ENCODE assay signal across 24 cellular contexts in genomic region chr5:129114539-129115193, GRCh38. TPM values are rescaled to one million over a fixed set of nuclear protein-coding genes. Genes with fewer than 3 reads are reported as not detected.
DNase-seq lines count a peak whose midpoint lies in the region; ATAC-seq and TF ChIP-seq lines count a peak whose summit lies in the region.
"Had no signal": no experiment of that assay in that cellular context is flagged by ENCODE, and none has a peak within 500 bp of the region (broad histone marks: within the 10 kb centered on the region; RNA-seq: fewer than 3 reads in every experiment).

No MANE protein-coding gene starts in this region.

- H3K27ac Mint-ChIP-seq in activated CD4-positive, alpha-beta T cell treated with anti-CD3 and anti-CD28 coated beads for 36 hours, result no peak overlapping the region
- peak overlapping the region; percentile 11 for H3K27ac Mint-ChIP-seq in stimulated activated effector memory CD8-positive, alpha-beta T cell treated with anti-CD3 and anti-CD28 coated beads, Interleukin-12 subunit alpha, Interleukin-12 subunit beta, amount 100 ng/mL, for 72 hours

- 95% methylated on average over 10 of the region's 10 CpGs for WGBS in right cardiac atrium

- no peaks in the 10 kb centered on the region for H3K9me3 Mint-ChIP-seq in activated CD4-positive, alpha-beta T cell treated with anti-CD3 and anti-CD28 coated beads for 36 hours (ENCODE audit: low read depth)
- no peaks in the 10 kb centered on the region for H3K9me3 Mint-ChIP-seq in stimulated activated effector memory CD8-positive, alpha-beta T cell treated with anti-CD3 and anti-CD28 coated beads, Interleukin-12 subunit alpha, Interleukin-12 subunit beta, amount 100 ng/mL, for 72 hours
- H3K9me3 Mint-ChIP-seq: H9 had no signal

- POLR2A ChIA-PET in activated CD4-positive, alpha-beta T cell treated with anti-CD3 and anti-CD28 coated beads for 36 hours (lab: Charles Lee), result no interaction called here

- peaks cover 10% of the 10 kb centered on the region for H3K36me3 Mint-ChIP-seq in activated CD4-positive, alpha-beta T cell treated with anti-CD3 and anti-CD28 coated beads for 36 hours (ENCODE audit: low read depth)
- H3K36me3 Mint-ChIP-seq in stimulated activated effector memory CD8-positive, alpha-beta T cell treated with anti-CD3 and anti-CD28 coated beads, Interleukin-12 subunit alpha, Interleukin-12 subunit beta, amount 100 ng/mL, for 72 hours, result peaks cover 28% of the 10 kb centered on the region

- no peaks in the 10 kb centered on the region for H3K27me3 ChIP-seq in cardiac muscle cell
- H3K27me3 ChIP-seq in right cardiac atrium (ENCODE audit: control insufficient read depth, insufficient read depth), result no peaks in the 10 kb centered on the region

- TF ChIP-seq CTCF in cardiac muscle cell (IDR thresholded peaks at IDR 0.05; ENCODE audit: low read depth, low read length), result no peak

- no peak overlapping the region for H3K4me3 Mint-ChIP-seq in activated CD4-positive, alpha-beta T cell treated with anti-CD3 and anti-CD28 coated beads for 36 hours
- H3K4me3 Mint-ChIP-seq in stimulated activated effector memory CD8-positive, alpha-beta T cell treated with anti-CD3 and anti-CD28 coated beads, Interleukin-12 subunit alpha, Interleukin-12 subunit beta, amount 100 ng/mL, for 72 hours, result no peak overlapping the region
- H3K4me3 Mint-ChIP-seq: H9 had no signal

- H3K4me3 ChIP-seq in cardiac muscle cell, result no peak overlapping the region
- H3K4me3 ChIP-seq in right cardiac atrium (ENCODE audit: low read length), result no peak overlapping the region
- H3K4me3 ChIP-seq: GM12878 had no signal

- CTCF ChIA-PET in activated CD4-positive, alpha-beta T cell treated with anti-CD3 and anti-CD28 coated beads for 36 hours (lab: Charles Lee), result interaction anchor here (1.1 kb wide), 1 partner anchor 9 kb away, joined by 3 read pairs; no protein-coding TSS in a partner anchor

- peaks cover 5% of the 10 kb centered on the region for H3K4me1 Mint-ChIP-seq in activated CD4-positive, alpha-beta T cell treated with anti-CD3 and anti-CD28 coated beads for 36 hours
- H3K4me1 Mint-ChIP-seq in stimulated activated effector memory CD8-positive, alpha-beta T cell treated with anti-CD3 and anti-CD28 coated beads, Interleukin-12 subunit alpha, Interleukin-12 subunit beta, amount 100 ng/mL, for 72 hours, result peaks cover 6% of the 10 kb centered on the region

- peak overlapping the region; percentile 7 for H3K27ac ChIP-seq in cardiac muscle cell
- H3K27ac ChIP-seq in right cardiac atrium (ENCODE audit: low read length), result no peak overlapping the region

- H3K4me1 ChIP-seq in cardiac muscle cell (ENCODE audit: low read depth), result peaks cover 10% of the 10 kb centered on the region
- H3K4me1 ChIP-seq in right cardiac atrium (ENCODE audit: control insufficient read depth, insufficient read depth, low read length), result peaks cover 4% of the 10 kb centered on the region

- H3K36me3 ChIP-seq in cardiac muscle cell, result peaks cover 15% of the 10 kb centered on the region

- peak; percentile 80 for ATAC-seq in activated CD4-positive, alpha-beta T cell treated with anti-CD3 and anti-CD28 coated beads for 36 hours
- ATAC-seq in right cardiac atrium, result no peak
- peak; percentile 74 for ATAC-seq in stimulated activated effector memory CD8-positive, alpha-beta T cell treated with anti-CD3 and anti-CD28 coated beads, Interleukin-12 subunit alpha, Interleukin-12 subunit beta, amount 100 ng/mL, for 72 hours
- no peak for ATAC-seq in HG02840 (IDR thresholded peaks at IDR 0.05; ENCODE audit: low FRiP score, unreplicated experiment)
- ATAC-seq: GM12878, Panc1 had no signal

- no peaks in the 10 kb centered on the region for H3K9me3 ChIP-seq in cardiac muscle cell (ENCODE audit: low read depth)
- no peaks in the 10 kb centered on the region for H3K9me3 ChIP-seq in right cardiac atrium (ENCODE audit: control insufficient read depth, low read length)
- H3K9me3 ChIP-seq: SK-N-SH had no signal

- intact Hi-C loops in activated CD4-positive, alpha-beta T cell treated with anti-CD3 and anti-CD28 coated beads for 36 hours (cut with DNase I, micrococcal nuclease), result no loop called here
- intact Hi-C loops in right cardiac atrium (cut with DNase I), result no loop called here

- no peaks in the 10 kb centered on the region for H3K27me3 Mint-ChIP-seq in activated CD4-positive, alpha-beta T cell treated with anti-CD3 and anti-CD28 coated beads for 36 hours

- no peak for DNase-seq in activated CD4-positive, alpha-beta T cell treated with anti-CD3 and anti-CD28 coated beads for 36 hours
- no peak for DNase-seq in activated CD4-positive, alpha-beta T cell treated with anti-CD3 and anti-CD28 coated beads for 48 hours
- DNase-seq in cardiac muscle cell (ENCODE audit: low read depth in 1 of 2, low spot score in 1 of 2) (no peak), right cardiac atrium (no peak), T-helper 22 cell (ENCODE audit: low read depth) (peak; percentile 8), pons (ENCODE audit: low spot score) (no peak)
- no peak for DNase-seq in stimulated activated effector memory CD8-positive, alpha-beta T cell treated with anti-CD3 and anti-CD28 coated beads, Interleukin-12 subunit alpha, Interleukin-12 subunit beta, amount 100 ng/mL, for 72 hours (ENCODE audit: low spot score in 2 of 2)
- DNase-seq: 8988T, C1 segment of cervical spinal cord, COR-L47, DMS79 treated with DMSO at 0.1 percent for 48 hours, H9, Karpas-422, NCI-H1694, NCI-H2081, NCI-H2171, NCI-H345, NCI-H524 treated with DMSO at 0.1 percent for 48 hours, NCI-H82, SIG-M5, SK-N-SH had no signal

RNA-seq across cellular contexts. Expression of gene ISOC1, which starts 20.1 kb away (rescaled TPM):
- 10 to 100 TPM; 21.5 to 25.3 TPM for total RNA-seq in activated CD4-positive, alpha-beta T cell treated with anti-CD3 and anti-CD28 coated beads for 36 hours
- total RNA-seq in cardiac muscle cell (180 and 214 TPM in 2 replicates), right cardiac atrium (10 to 100 TPM; 62.9 to 98.4 (median 88.4) TPM)
- polyA plus RNA-seq in cardiac muscle cell (303 and 385 TPM in 2 replicates), right cardiac atrium (121 TPM)

Comparison
In these comparisons a context has a peak if more than half of its experiments do, and no peak if none do; other contexts are left out.
1. ATAC-seq: peak in activated CD4-positive, alpha-beta T cell treated with anti-CD3 and anti-CD28 coated beads for 36 hours (single experiment) and stimulated activated effector memory CD8-positive, alpha-beta T cell treated with anti-CD3 and anti-CD28 coated beads, Interleukin-12 subunit alpha, Interleukin-12 subunit beta, amount 100 ng/mL, for 72 hours (single experiment); none in right cardiac atrium (0 of 2) and HG02840 (single experiment).